Comparison of ENCODE assay signal across 1 cellular context in genomic region chr1:173212952-173213491, GRCh38.
A peak's percentile ranks its signal among the peaks of the same experiment; 100 is the strongest.
TF ChIP-seq lines count a peak whose summit lies in the region.

No MANE protein-coding gene starts in this region.

TF ChIP-seq in HepG2, 621 proteins besides CTCF, POLR2A, EP300 and RAD21 (continued from another document and continues in another):
- TF ChIP-seq RERE (CRISPR knock-in tag; IDR thresholded peaks at IDR 0.05; ENCODE audit: low read depth) (0 out of 2 replicates have a peak, but pooled peaks have one; percentile 17), PRDM4 (CRISPR knock-in tag; IDR thresholded peaks at IDR 0.05; ENCODE audit: borderline replicate concordance) (no peak), KLF12 (CRISPR knock-in tag; IDR thresholded peaks at IDR 0.05; ENCODE audit: borderline replicate concordance) (no peak), ZNF891 (CRISPR knock-in tag; IDR thresholded peaks at IDR 0.05) (no peak), KDM4B (CRISPR knock-in tag; IDR thresholded peaks at IDR 0.05) (no peak), HNF4G (IDR thresholded peaks at IDR 0.05; ENCODE audit: borderline replicate concordance, low read depth, low read length) (peak; percentile 80), HNF4G (CRISPR knock-in tag; IDR thresholded peaks at IDR 0.05; ENCODE audit: borderline replicate concordance, low read depth) (peak; percentile 43; the same call in 1 of the 2 replicates), ZNF841 (CRISPR knock-in tag; IDR thresholded peaks at IDR 0.05; ENCODE audit: borderline replicate concordance) (no peak), ZNF644 (CRISPR knock-in tag; IDR thresholded peaks at IDR 0.05; ENCODE audit: low read depth) (peak; percentile 80), ZBTB49 (CRISPR knock-in tag; IDR thresholded peaks at IDR 0.05; ENCODE audit: borderline replicate concordance) (no peak), GZF1 (CRISPR knock-in tag; IDR thresholded peaks at IDR 0.05) (no peak), ATF3 (CRISPR knock-in tag; IDR thresholded peaks at IDR 0.05) (no peak), ZSCAN29 (CRISPR knock-in tag; conservative IDR thresholded peaks at IDR 0.05) (0 out of 2 replicates have a peak, but pooled peaks have one; percentile 62), ZNF17 (CRISPR knock-in tag; IDR thresholded peaks at IDR 0.05) (no peak), ZNF660 (CRISPR knock-in tag; IDR thresholded peaks at IDR 0.05; ENCODE audit: borderline replicate concordance, low read depth) (no peak), AKAP8 (CRISPR knock-in tag; IDR thresholded peaks at IDR 0.05) (no peak), ZNF350 (CRISPR knock-in tag; IDR thresholded peaks at IDR 0.05; ENCODE audit: borderline replicate concordance, low read depth) (no peak), ISL2 (CRISPR knock-in tag; IDR thresholded peaks at IDR 0.05) (peak; percentile 68), GABPB1 (CRISPR knock-in tag; IDR thresholded peaks at IDR 0.05) (0 out of 2 replicates have a peak, but pooled peaks have one; percentile 30), GATAD2A (CRISPR knock-in tag; IDR thresholded peaks at IDR 0.05) (peak; percentile 91), NR2F1 (CRISPR knock-in tag; IDR thresholded peaks at IDR 0.05) (peak in 1 of 2 experiments; percentile 62; a peak in 2 of 4 replicates), HDAC2 (CRISPR knock-in tag; IDR thresholded peaks at IDR 0.05) (peak; percentile 44; the same call in 1 of the 2 replicates), POLR2AphosphoS5 (IDR thresholded peaks at IDR 0.05; ENCODE audit: low read depth, low read length) (peak; percentile 55), NFRKB (IDR thresholded peaks at IDR 0.05) (no peak), RFX5 (IDR thresholded peaks at IDR 0.05; ENCODE audit: low read depth, low read length) (no peak), KMT2A (CRISPR knock-in tag; IDR thresholded peaks at IDR 0.05) (no peak), ZFAT (CRISPR knock-in tag; conservative IDR thresholded peaks at IDR 0.05) (no peak)
- TF ChIP-seq, protein P1, sequence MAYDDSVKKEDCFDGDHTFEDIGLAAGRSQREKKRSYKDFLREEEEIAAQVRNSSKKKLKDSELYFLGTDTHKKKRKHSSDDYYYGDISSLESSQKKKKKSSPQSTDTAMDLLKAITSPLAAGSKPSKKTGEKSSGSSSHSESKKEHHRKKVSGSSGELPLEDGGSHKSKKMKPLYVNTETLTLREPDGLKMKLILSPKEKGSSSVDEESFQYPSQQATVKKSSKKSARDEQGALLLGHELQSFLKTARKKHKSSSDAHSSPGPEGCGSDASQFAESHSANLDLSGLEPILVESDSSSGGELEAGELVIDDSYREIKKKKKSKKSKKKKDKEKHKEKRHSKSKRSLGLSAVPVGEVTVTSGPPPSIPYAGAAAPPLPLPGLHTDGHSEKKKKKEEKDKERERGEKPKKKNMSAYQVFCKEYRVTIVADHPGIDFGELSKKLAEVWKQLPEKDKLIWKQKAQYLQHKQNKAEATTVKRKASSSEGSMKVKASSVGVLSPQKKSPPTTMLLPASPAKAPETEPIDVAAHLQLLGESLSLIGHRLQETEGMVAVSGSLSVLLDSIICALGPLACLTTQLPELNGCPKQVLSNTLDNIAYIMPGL (CRISPR knock-in tag; IDR thresholded peaks at IDR 0.05; ENCODE audit: borderline replicate concordance in 1 of 2, low read depth in 1 of 2), result no peak
- TF ChIP-seq, protein P2, sequence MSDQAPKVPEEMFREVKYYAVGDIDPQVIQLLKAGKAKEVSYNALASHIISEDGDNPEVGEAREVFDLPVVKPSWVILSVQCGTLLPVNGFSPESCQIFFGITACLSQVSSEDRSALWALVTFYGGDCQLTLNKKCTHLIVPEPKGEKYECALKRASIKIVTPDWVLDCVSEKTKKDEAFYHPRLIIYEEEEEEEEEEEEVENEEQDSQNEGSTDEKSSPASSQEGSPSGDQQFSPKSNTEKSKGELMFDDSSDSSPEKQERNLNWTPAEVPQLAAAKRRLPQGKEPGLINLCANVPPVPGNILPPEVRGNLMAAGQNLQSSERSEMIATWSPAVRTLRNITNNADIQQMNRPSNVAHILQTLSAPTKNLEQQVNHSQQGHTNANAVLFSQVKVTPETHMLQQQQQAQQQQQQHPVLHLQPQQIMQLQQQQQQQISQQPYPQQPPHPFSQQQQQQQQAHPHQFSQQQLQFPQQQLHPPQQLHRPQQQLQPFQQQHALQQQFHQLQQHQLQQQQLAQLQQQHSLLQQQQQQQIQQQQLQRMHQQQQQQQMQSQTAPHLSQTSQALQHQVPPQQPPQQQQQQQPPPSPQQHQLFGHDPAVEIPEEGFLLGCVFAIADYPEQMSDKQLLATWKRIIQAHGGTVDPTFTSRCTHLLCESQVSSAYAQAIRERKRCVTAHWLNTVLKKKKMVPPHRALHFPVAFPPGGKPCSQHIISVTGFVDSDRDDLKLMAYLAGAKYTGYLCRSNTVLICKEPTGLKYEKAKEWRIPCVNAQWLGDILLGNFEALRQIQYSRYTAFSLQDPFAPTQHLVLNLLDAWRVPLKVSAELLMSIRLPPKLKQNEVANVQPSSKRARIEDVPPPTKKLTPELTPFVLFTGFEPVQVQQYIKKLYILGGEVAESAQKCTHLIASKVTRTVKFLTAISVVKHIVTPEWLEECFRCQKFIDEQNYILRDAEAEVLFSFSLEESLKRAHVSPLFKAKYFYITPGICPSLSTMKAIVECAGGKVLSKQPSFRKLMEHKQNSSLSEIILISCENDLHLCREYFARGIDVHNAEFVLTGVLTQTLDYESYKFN (CRISPR knock-in tag; conservative IDR thresholded peaks at IDR 0.05), result peak; percentile 91
- TF ChIP-seq, protein P3, sequence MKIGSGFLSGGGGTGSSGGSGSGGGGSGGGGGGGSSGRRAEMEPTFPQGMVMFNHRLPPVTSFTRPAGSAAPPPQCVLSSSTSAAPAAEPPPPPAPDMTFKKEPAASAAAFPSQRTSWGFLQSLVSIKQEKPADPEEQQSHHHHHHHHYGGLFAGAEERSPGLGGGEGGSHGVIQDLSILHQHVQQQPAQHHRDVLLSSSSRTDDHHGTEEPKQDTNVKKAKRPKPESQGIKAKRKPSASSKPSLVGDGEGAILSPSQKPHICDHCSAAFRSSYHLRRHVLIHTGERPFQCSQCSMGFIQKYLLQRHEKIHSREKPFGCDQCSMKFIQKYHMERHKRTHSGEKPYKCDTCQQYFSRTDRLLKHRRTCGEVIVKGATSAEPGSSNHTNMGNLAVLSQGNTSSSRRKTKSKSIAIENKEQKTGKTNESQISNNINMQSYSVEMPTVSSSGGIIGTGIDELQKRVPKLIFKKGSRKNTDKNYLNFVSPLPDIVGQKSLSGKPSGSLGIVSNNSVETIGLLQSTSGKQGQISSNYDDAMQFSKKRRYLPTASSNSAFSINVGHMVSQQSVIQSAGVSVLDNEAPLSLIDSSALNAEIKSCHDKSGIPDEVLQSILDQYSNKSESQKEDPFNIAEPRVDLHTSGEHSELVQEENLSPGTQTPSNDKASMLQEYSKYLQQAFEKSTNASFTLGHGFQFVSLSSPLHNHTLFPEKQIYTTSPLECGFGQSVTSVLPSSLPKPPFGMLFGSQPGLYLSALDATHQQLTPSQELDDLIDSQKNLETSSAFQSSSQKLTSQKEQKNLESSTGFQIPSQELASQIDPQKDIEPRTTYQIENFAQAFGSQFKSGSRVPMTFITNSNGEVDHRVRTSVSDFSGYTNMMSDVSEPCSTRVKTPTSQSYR (CRISPR knock-in tag; IDR thresholded peaks at IDR 0.05; ENCODE audit: borderline replicate concordance), result no peak; the same call in 1 of the 2 replicates
- TF ChIP-seq, protein P4, sequence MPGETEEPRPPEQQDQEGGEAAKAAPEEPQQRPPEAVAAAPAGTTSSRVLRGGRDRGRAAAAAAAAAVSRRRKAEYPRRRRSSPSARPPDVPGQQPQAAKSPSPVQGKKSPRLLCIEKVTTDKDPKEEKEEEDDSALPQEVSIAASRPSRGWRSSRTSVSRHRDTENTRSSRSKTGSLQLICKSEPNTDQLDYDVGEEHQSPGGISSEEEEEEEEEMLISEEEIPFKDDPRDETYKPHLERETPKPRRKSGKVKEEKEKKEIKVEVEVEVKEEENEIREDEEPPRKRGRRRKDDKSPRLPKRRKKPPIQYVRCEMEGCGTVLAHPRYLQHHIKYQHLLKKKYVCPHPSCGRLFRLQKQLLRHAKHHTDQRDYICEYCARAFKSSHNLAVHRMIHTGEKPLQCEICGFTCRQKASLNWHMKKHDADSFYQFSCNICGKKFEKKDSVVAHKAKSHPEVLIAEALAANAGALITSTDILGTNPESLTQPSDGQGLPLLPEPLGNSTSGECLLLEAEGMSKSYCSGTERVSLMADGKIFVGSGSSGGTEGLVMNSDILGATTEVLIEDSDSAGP (CRISPR knock-in tag; IDR thresholded peaks at IDR 0.05; ENCODE audit: borderline replicate concordance), result no peak
- TF ChIP-seq, protein P5, sequence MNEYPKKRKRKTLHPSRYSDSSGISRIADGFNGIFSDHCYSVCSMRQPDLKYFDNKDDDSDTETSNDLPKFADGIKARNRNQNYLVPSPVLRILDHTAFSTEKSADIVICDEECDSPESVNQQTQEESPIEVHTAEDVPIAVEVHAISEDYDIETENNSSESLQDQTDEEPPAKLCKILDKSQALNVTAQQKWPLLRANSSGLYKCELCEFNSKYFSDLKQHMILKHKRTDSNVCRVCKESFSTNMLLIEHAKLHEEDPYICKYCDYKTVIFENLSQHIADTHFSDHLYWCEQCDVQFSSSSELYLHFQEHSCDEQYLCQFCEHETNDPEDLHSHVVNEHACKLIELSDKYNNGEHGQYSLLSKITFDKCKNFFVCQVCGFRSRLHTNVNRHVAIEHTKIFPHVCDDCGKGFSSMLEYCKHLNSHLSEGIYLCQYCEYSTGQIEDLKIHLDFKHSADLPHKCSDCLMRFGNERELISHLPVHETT (CRISPR knock-in tag; conservative IDR thresholded peaks at IDR 0.05), result no peak
